Comparison of ENCODE assay signal across 1 cellular context in genomic region chr2:42191285-42192009, GRCh38.
A peak's percentile ranks its signal among the peaks of the same experiment; 100 is the strongest.
TF ChIP-seq lines count a peak whose summit lies in the region.

No MANE protein-coding gene starts in this region.

TF ChIP-seq in HepG2, 621 proteins besides CTCF, POLR2A, EP300 and RAD21 (continued from another document and continues in another):
- TF ChIP-seq JDP2 (CRISPR knock-in tag; IDR thresholded peaks at IDR 0.05; ENCODE audit: borderline replicate concordance) (no peak), ZNF639 (CRISPR knock-in tag; conservative IDR thresholded peaks at IDR 0.05) (no peak), MXI1 (IDR thresholded peaks at IDR 0.05; ENCODE audit: borderline replicate concordance, low read depth, low read length) (peak; percentile 66; the same call in 2 of the 3 replicates), HNRNPL (IDR thresholded peaks at IDR 0.05; ENCODE audit: low read depth, low read length) (no peak), ZNF142 (CRISPR knock-in tag; IDR thresholded peaks at IDR 0.05) (no peak), KAT8 (CRISPR knock-in tag; IDR thresholded peaks at IDR 0.05) (peak; percentile 77), ZMYM4 (CRISPR knock-in tag; IDR thresholded peaks at IDR 0.05) (peak; percentile 83), ZNF558 (CRISPR knock-in tag; IDR thresholded peaks at IDR 0.05; ENCODE audit: borderline replicate concordance) (no peak), MAFF (IDR thresholded peaks at IDR 0.05; ENCODE audit: low read depth, low read length) (0 out of 2 replicates have a peak, but pooled peaks have one; percentile 15), ASH2L (IDR thresholded peaks at IDR 0.05; ENCODE audit: insufficient read length, low read depth, low read length) (peak; percentile 84), KLF9 (CRISPR knock-in tag; IDR thresholded peaks at IDR 0.05; ENCODE audit: low read depth) (peak; percentile 70; the same call in 1 of the 2 replicates), MBNL3 (CRISPR knock-in tag; conservative IDR thresholded peaks at IDR 0.05) (no peak), NR2F1 (CRISPR knock-in tag; IDR thresholded peaks at IDR 0.05) (peak; percentile 84 to 87), KLF13 (CRISPR knock-in tag; IDR thresholded peaks at IDR 0.05) (no peak), TCF7L2 (IDR thresholded peaks at IDR 0.05; ENCODE audit: low read depth, low read length) (peak; percentile 28; the same call in 1 of the 2 replicates), GATAD2A (CRISPR knock-in tag; IDR thresholded peaks at IDR 0.05) (peak; percentile 99), GLMP (CRISPR knock-in tag; IDR thresholded peaks at IDR 0.05; ENCODE audit: borderline replicate concordance) (no peak), GATA4 (IDR thresholded peaks at IDR 0.05; ENCODE audit: borderline replicate concordance, low read depth) (peak; percentile 95), ERF (CRISPR knock-in tag; IDR thresholded peaks at IDR 0.05) (no peak), ARID5B (CRISPR knock-in tag; IDR thresholded peaks at IDR 0.05) (peak; percentile 97), PCBP1 (IDR thresholded peaks at IDR 0.05; ENCODE audit: borderline replicate concordance, low read depth, low read length) (no peak), HOXA3 (CRISPR knock-in tag; IDR thresholded peaks at IDR 0.05) (peak; percentile 49; the same call in 1 of the 2 replicates), HDAC1 (CRISPR knock-in tag; IDR thresholded peaks at IDR 0.05) (peak; percentile 66), PHF5A (CRISPR knock-in tag; IDR thresholded peaks at IDR 0.05; ENCODE audit: low read depth, unreplicated experiment) (peak; percentile 99), RXRB (CRISPR knock-in tag; IDR thresholded peaks at IDR 0.05; ENCODE audit: borderline replicate concordance) (peak; percentile 92; the same call in 1 of the 2 replicates), DMAP1 (CRISPR knock-in tag; IDR thresholded peaks at IDR 0.05) (peak; percentile 24; the same call in 1 of the 2 replicates), MYNN (CRISPR knock-in tag; IDR thresholded peaks at IDR 0.05; ENCODE audit: low read depth) (no peak), HOXA5 (CRISPR knock-in tag; IDR thresholded peaks at IDR 0.05) (peak; percentile 77; the same call in 1 of the 2 replicates), RARA (CRISPR knock-in tag; IDR thresholded peaks at IDR 0.05) (peak; percentile 87), ZBTB49 (CRISPR knock-in tag; IDR thresholded peaks at IDR 0.05; ENCODE audit: borderline replicate concordance) (no peak), ZNF264 (CRISPR knock-in tag; IDR thresholded peaks at IDR 0.05) (0 out of 2 replicates have a peak, but pooled peaks have one; percentile 55), PHF21A (CRISPR knock-in tag; IDR thresholded peaks at IDR 0.05) (peak; percentile 95), FOXO1 (CRISPR knock-in tag; IDR thresholded peaks at IDR 0.05) (peak; percentile 90), ZFP37 (CRISPR knock-in tag; IDR thresholded peaks at IDR 0.05; ENCODE audit: borderline replicate concordance) (no peak), ZFP36 (IDR thresholded peaks at IDR 0.05; ENCODE audit: borderline replicate concordance, low read depth, low read length, partially characterized antibody) (no peak), ZNF800 (CRISPR knock-in tag; IDR thresholded peaks at IDR 0.05) (no peak), ZFP90 (CRISPR knock-in tag; IDR thresholded peaks at IDR 0.05; ENCODE audit: borderline replicate concordance) (no peak), ZNF235 (CRISPR knock-in tag; IDR thresholded peaks at IDR 0.05; ENCODE audit: borderline replicate concordance) (no peak)
- TF ChIP-seq, protein P1, sequence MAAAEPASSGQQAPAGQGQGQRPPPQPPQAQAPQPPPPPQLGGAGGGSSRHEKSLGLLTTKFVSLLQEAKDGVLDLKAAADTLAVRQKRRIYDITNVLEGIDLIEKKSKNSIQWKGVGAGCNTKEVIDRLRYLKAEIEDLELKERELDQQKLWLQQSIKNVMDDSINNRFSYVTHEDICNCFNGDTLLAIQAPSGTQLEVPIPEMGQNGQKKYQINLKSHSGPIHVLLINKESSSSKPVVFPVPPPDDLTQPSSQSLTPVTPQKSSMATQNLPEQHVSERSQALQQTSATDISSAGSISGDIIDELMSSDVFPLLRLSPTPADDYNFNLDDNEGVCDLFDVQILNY (CRISPR knock-in tag; conservative IDR thresholded peaks at IDR 0.05), result no peak
- TF ChIP-seq, protein P2, sequence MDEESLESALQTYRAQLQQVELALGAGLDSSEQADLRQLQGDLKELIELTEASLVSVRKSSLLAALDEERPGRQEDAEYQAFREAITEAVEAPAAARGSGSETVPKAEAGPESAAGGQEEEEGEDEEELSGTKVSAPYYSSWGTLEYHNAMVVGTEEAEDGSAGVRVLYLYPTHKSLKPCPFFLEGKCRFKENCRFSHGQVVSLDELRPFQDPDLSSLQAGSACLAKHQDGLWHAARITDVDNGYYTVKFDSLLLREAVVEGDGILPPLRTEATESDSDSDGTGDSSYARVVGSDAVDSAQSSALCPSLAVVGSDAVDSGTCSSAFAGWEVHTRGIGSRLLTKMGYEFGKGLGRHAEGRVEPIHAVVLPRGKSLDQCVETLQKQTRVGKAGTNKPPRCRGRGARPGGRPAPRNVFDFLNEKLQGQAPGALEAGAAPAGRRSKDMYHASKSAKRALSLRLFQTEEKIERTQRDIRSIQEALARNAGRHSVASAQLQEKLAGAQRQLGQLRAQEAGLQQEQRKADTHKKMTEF (CRISPR knock-in tag; IDR thresholded peaks at IDR 0.05), result peak; percentile 81
- TF ChIP-seq, protein P3, sequence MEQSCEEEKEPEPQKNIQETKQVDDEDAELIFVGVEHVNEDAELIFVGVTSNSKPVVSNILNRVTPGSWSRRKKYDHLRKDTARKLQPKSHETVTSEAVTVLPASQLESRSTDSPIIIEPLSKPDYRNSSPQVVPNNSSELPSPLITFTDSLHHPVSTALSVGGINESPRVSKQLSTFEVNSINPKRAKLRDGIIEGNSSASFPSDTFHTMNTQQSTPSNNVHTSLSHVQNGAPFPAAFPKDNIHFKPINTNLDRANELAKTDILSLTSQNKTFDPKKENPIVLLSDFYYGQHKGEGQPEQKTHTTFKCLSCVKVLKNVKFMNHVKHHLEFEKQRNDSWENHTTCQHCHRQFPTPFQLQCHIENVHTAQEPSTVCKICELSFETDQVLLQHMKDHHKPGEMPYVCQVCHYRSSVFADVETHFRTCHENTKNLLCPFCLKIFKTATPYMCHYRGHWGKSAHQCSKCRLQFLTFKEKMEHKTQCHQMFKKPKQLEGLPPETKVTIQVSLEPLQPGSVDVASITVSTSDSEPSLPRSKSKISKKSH (CRISPR knock-in tag; IDR thresholded peaks at IDR 0.05; ENCODE audit: borderline replicate concordance), result no peak
